In genomic region chr2:26569216-26570082, GRCh38 we compare ENCODE assay signal across 16 cellular contexts.
A peak's percentile ranks its signal among the peaks of the same experiment; 100 is the strongest.
DNase-seq lines count a peak whose midpoint lies in the region; ATAC-seq and TF ChIP-seq lines count a peak whose summit lies in the region.
"Had no signal": no experiment of that assay in that cellular context is flagged by ENCODE, and none has a peak within 500 bp of the region (broad histone marks: within the 10 kb centered on the region; RNA-seq: fewer than 3 reads in every experiment).

No MANE protein-coding gene starts in this region.

- H3K9me3 Mint-ChIP-seq in natural killer cell treated with Interleukin-12 subunit alpha and Interleukin-12 subunit beta and Interleukin-15 and Interleukin-18, amount 100 ng/mL, for 72 hours: no peaks in the 10 kb centered on the region
- no peaks in the 10 kb centered on the region for H3K9me3 Mint-ChIP-seq in natural killer cell

- intact Hi-C loops in natural killer cell (cut with micrococcal nuclease): no loop called here
- intact Hi-C loops in posterior vena cava (cut with DNase I): no loop called here

- TF ChIP-seq CTCF in natural killer cell (IDR thresholded peaks at IDR 0.05): no peak

- no peak overlapping the region for H3K4me3 Mint-ChIP-seq in natural killer cell treated with Interleukin-12 subunit alpha and Interleukin-12 subunit beta and Interleukin-15 and Interleukin-18, amount 100 ng/mL, for 72 hours
- H3K4me3 Mint-ChIP-seq in natural killer cell: no peak overlapping the region

- peaks cover 30 to 36% of the 10 kb centered on the region in 2 donors for H3K27me3 Mint-ChIP-seq in natural killer cell treated with Interleukin-12 subunit alpha and Interleukin-12 subunit beta and Interleukin-15 and Interleukin-18, amount 100 ng/mL, for 72 hours
- H3K27me3 Mint-ChIP-seq in natural killer cell (ENCODE audit: low read depth in 2 of 2): peaks cover 35 to 60% of the 10 kb centered on the region in 2 donors

- no peaks in the 10 kb centered on the region for H3K4me1 Mint-ChIP-seq in natural killer cell treated with Interleukin-12 subunit alpha and Interleukin-12 subunit beta and Interleukin-15 and Interleukin-18, amount 100 ng/mL, for 72 hours (ENCODE audit: low read depth in 2 of 2)
- no peaks in the 10 kb centered on the region for H3K4me1 Mint-ChIP-seq in natural killer cell

- peak; percentile 2 for DNase-seq in activated CD8-positive, alpha-beta memory T cell treated with anti-CD3 and anti-CD28 coated beads, Interleukin-2, amount 50 U/mL, for 4 hours
- DNase-seq in activated CD8-positive, alpha-beta memory T cell treated with anti-CD3 and anti-CD28 coated beads for 24 hours: no peak
- peak; percentile 49 for DNase-seq in natural killer cell treated with Interleukin-12 subunit alpha and Interleukin-12 subunit beta and Interleukin-15 and Interleukin-18, amount 100 ng/mL, for 72 hours (ENCODE audit: low spot score)
- DNase-seq in natural killer cell: no peak
- DNase-seq in posterior vena cava (ENCODE audit: low spot score): peak; percentile 52
- no peak for DNase-seq in NCI-H345 (lab: John Stamatoyannopoulos, UW)
- no peak for DNase-seq in CD1c-positive myeloid dendritic cell (ENCODE audit: extremely low spot score)
- DNase-seq: GF-D8; KBM-7; NCI-H1048; NCI-H146; NCI-H2081 treated with DMSO at 0.1 percent for 48 hours; NCI-H69; NK-92 treated with Interleukin-12 subunit alpha and Interleukin-12 subunit beta, amount 100 ng/mL, for 24 hours; OCI-M1 had no signal

- H3K36me3 Mint-ChIP-seq in natural killer cell treated with Interleukin-12 subunit alpha and Interleukin-12 subunit beta and Interleukin-15 and Interleukin-18, amount 100 ng/mL, for 72 hours: no peaks in the 10 kb centered on the region
- no peaks in the 10 kb centered on the region for H3K36me3 Mint-ChIP-seq in natural killer cell

- no peak for ATAC-seq in natural killer cell treated with Interleukin-12 subunit alpha and Interleukin-12 subunit beta and Interleukin-15 and Interleukin-18, amount 100 ng/mL, for 72 hours
- no peak for ATAC-seq in natural killer cell
- ATAC-seq in activated CD4-positive, CD25-positive, alpha-beta regulatory T cell treated with anti-CD3 and anti-CD28 coated beads, Interleukin-2, amount 50 U/mL, for 24 hours: no peak

- H3K27ac Mint-ChIP-seq in natural killer cell treated with Interleukin-12 subunit alpha and Interleukin-12 subunit beta and Interleukin-15 and Interleukin-18, amount 100 ng/mL, for 72 hours: no peak overlapping the region
- H3K27ac Mint-ChIP-seq in natural killer cell: no peak overlapping the region

Comparison
In these comparisons a context has a peak if more than half of its experiments do, and no peak if none do; other contexts are left out.
1. DNase-seq: peak in activated CD8-positive, alpha-beta memory T cell treated with anti-CD3 and anti-CD28 coated beads, Interleukin-2, amount 50 U/mL, for 4 hours (single experiment), natural killer cell treated with Interleukin-12 subunit alpha and Interleukin-12 subunit beta and Interleukin-15 and Interleukin-18, amount 100 ng/mL, for 72 hours (single experiment) and posterior vena cava (single experiment); none in activated CD8-positive, alpha-beta memory T cell treated with anti-CD3 and anti-CD28 coated beads for 24 hours (single experiment), natural killer cell (single experiment), NCI-H345 (single experiment) and CD1c-positive myeloid dendritic cell (single experiment).